ENCODE assay signal across 10 cellular contexts in the genomic region with DNA sequence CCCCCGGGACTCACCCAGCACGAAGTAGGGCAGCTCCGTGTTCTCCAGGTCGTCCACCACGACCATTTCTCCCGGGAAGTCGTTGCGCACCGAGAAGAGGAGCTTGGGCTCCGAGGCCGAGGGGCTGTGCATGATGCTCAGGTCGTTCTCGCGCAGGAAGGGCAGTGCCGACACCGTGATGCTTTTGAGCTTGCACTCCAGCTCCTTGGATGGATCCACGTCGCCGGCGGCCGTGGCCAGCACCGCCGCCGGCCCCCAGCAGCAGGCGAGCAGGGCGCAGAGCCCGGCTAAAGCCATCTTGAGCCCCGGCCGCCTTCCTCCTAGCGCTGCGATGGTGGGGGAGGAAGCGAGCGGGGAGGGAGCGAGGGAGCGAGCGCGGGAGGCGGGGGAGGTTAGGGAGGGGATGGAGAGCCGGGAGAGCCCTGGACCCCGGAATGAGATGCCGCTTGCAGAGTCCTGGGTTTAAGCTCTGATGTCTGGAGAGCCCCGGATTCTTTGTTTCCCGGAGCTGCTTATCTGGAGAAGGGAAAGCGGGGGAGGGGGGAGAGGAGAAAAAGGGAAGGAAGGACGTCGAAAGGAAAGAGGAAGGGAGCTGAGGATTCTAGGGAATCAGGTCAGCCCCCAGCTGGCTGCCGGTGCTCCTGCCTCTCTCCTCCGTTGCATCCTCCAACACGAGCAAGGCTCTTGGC. TPM values are rescaled to one million over a fixed set of nuclear protein-coding genes. Genes with fewer than 3 reads are reported as not detected.
DNase-seq lines count a peak whose midpoint lies in the region; ATAC-seq lines count a peak whose summit lies in the region.
"Had no signal": no experiment of that assay in that cellular context is flagged by ENCODE, and none has a peak within 500 bp of the region (broad histone marks: within the 10 kb centered on the region; RNA-seq: fewer than 3 reads in every experiment).

ASTN1 (minus strand) TSS at position 333 of the 689 bp plus-strand sequence; CDS start at position 297, 36 bp downstream.

- POLR2A ChIA-PET in activated CD4-positive, alpha-beta memory T cell treated with anti-CD3 and anti-CD28 coated beads, Interleukin-2, amount 10 ng/mL, durations not matched to agents 7 days and 5 days (lab: Charles Lee): no interaction called here
- POLR2A ChIA-PET in naive thymus-derived CD8-positive, alpha-beta T cell (lab: Charles Lee): no interaction called here

- intact Hi-C loops in sciatic nerve (cut with DNase I): no loop called here

- no peaks in the 10 kb centered on the region for H3K4me1 Mint-ChIP-seq in activated CD4-positive, alpha-beta memory T cell treated with anti-CD3 and anti-CD28 coated beads, Interleukin-2, amount 10 ng/mL, durations not matched to agents 7 days and 5 days
- peaks cover 2 to 8% (median 5%) of the 10 kb centered on the region in 4 donors for H3K4me1 Mint-ChIP-seq in naive thymus-derived CD8-positive, alpha-beta T cell

- peak within 1 kb of the TSS; percentile 73 for H3K4me3 ChIP-seq in iPS-11a (ENCODE audit: low read depth, low read length)
- H3K4me3 ChIP-seq: GM12878, SJSA1 had no signal

- peak within 1 kb of the TSS; percentile 60 for H3K27ac ChIP-seq in angular gyrus (ENCODE audit: low read depth, low read length)
- H3K27ac ChIP-seq: SJSA1 had no signal

- no peaks in the 10 kb centered on the region for H3K9me3 Mint-ChIP-seq in activated CD4-positive, alpha-beta memory T cell treated with anti-CD3 and anti-CD28 coated beads, Interleukin-2, amount 10 ng/mL, durations not matched to agents 7 days and 5 days
- H3K9me3 Mint-ChIP-seq in naive thymus-derived CD8-positive, alpha-beta T cell: peaks cover 0 to 14% (median 2%) of the 10 kb centered on the region in 9 donors

- no peak within 1 kb of the TSS for H3K4me3 Mint-ChIP-seq in activated CD4-positive, alpha-beta memory T cell treated with anti-CD3 and anti-CD28 coated beads, Interleukin-2, amount 10 ng/mL, durations not matched to agents 7 days and 5 days
- H3K4me3 Mint-ChIP-seq in naive thymus-derived CD8-positive, alpha-beta T cell: peak within 1 kb of the TSS in 1 of 10 donors; percentile 0

- no peak within 1 kb of the TSS for H3K27ac Mint-ChIP-seq in activated CD4-positive, alpha-beta memory T cell treated with anti-CD3 and anti-CD28 coated beads, Interleukin-2, amount 10 ng/mL, durations not matched to agents 7 days and 5 days
- no peak within 1 kb of the TSS for H3K27ac Mint-ChIP-seq in naive thymus-derived CD8-positive, alpha-beta T cell

- DNase-seq in G401 (ENCODE audit: low spot score): peak; percentile 85
- DNase-seq in sciatic nerve (ENCODE audit: low spot score): no peak
- no peak for DNase-seq in dermis blood vessel endothelial cell
- DNase-seq in activated CD4-positive, alpha-beta memory T cell treated with anti-CD3 and anti-CD28 coated beads, Interleukin-2, amount 10 ng/mL, durations not matched to agents 7 days and 5 days: no peak
- no peak for DNase-seq in DMS114 treated with DMSO at 0.1 percent for 48 hours (lab: John Stamatoyannopoulos, UW; ENCODE audit: unreplicated experiment)
- DNase-seq in naive thymus-derived CD8-positive, alpha-beta T cell: no peak

- peak; percentile 17 for ATAC-seq in sciatic nerve
- no peak for ATAC-seq in naive thymus-derived CD8-positive, alpha-beta T cell
- ATAC-seq: GM12878 had no signal

- CTCF ChIA-PET in activated CD4-positive, alpha-beta memory T cell treated with anti-CD3 and anti-CD28 coated beads, Interleukin-2, amount 10 ng/mL, durations not matched to agents 7 days and 5 days (lab: Charles Lee): no interaction called here

- peaks cover 25% of the 10 kb centered on the region for H3K27me3 Mint-ChIP-seq in activated CD4-positive, alpha-beta memory T cell treated with anti-CD3 and anti-CD28 coated beads, Interleukin-2, amount 10 ng/mL, durations not matched to agents 7 days and 5 days
- H3K27me3 Mint-ChIP-seq in naive thymus-derived CD8-positive, alpha-beta T cell: peaks cover 23 to 35% (median 30%) of the 10 kb centered on the region in 5 donors

- in situ Hi-C loops in G401 (cut with HindIII; ENCODE audit: low sequenced_read_pairs): no loop called here

- no peaks in the 10 kb centered on the region for H3K36me3 Mint-ChIP-seq in activated CD4-positive, alpha-beta memory T cell treated with anti-CD3 and anti-CD28 coated beads, Interleukin-2, amount 10 ng/mL, durations not matched to agents 7 days and 5 days (ENCODE audit: low read depth)
- peaks cover 0 to 11% (median 0%) of the 10 kb centered on the region in 3 donors for H3K36me3 Mint-ChIP-seq in naive thymus-derived CD8-positive, alpha-beta T cell

RNA-seq across cellular contexts. Expression of gene ASTN1, which starts in this region (rescaled TPM):
- not detected in 2 replicates for total RNA-seq in G401 (2014; rRNA removed; shearing (Covaris generic))
- total RNA-seq in sciatic nerve: 0.36 TPM
- total RNA-seq in dermis blood vessel endothelial cell: not detected in 2 replicates
- not detected for total RNA-seq in activated CD4-positive, alpha-beta memory T cell treated with anti-CD3 and anti-CD28 coated beads, Interleukin-2, amount 10 ng/mL, durations not matched to agents 7 days and 5 days
- not detected for total RNA-seq in naive thymus-derived CD8-positive, alpha-beta T cell
- not detected for polyA plus RNA-seq in naive thymus-derived CD8-positive, alpha-beta T cell
- total RNA-seq: GM12878 had no signal

Comparison
In these comparisons a context has a peak if more than half of its experiments do, and no peak if none do; other contexts are left out.
1. Peak in DNase-seq in G401; RNA of the gene not detected or under 1 TPM.
2. Peak in ATAC-seq in sciatic nerve; RNA of the gene not detected or under 1 TPM.